Comparison of ENCODE assay signal across 24 cellular contexts in genomic region chr11:44180107-44180506, GRCh38.
DNase-seq lines count a peak whose midpoint lies in the region; ATAC-seq, FAIRE-seq and TF ChIP-seq lines count a peak whose summit lies in the region.
"Had no signal": no experiment of that assay in that cellular context is flagged by ENCODE, and none has a peak within 500 bp of the region (broad histone marks: within the 10 kb centered on the region; RNA-seq: fewer than 3 reads in every experiment).

No MANE protein-coding gene starts in this region.

- no peak for DNase-seq in A549 (ENCODE audit: low read depth in 1 of 2, low spot score in 1 of 2)
- no peak for DNase-seq in A673 (ENCODE audit: low spot score)
- no peak for DNase-seq in WTC11 (ENCODE audit: low spot score)
- no peak for DNase-seq in frontal cortex (ENCODE audit: low spot score in 2 of 2)
- DNase-seq in NCI-H510A treated with DMSO at 0.1 percent for 48 hours (lab: John Stamatoyannopoulos, UW), result no peak
- DNase-seq in GM19238 (ENCODE audit: insufficient read length, low spot score), result no peak
- DNase-seq: ACHN; AML-193; BE2C; Calu3; CD4-positive, alpha-beta T cell; COR-L47; DMS53; DMS79 treated with DMSO at 0.1 percent for 48 hours; GF-D8; GM23248; H7; HCEC 1CT had no signal

- TF ChIP-seq CTCF in A549 (IDR thresholded peaks at IDR 0.05), result no peak
- no peak for TF ChIP-seq CTCF in A673 (conservative IDR thresholded peaks at IDR 0.05; ENCODE audit: low read depth, low read length)
- TF ChIP-seq CTCF in WTC11 (IDR thresholded peaks at IDR 0.05), result no peak

- peaks cover 15% of the 10 kb centered on the region for H3K4me1 Mint-ChIP-seq in WTC11
- H3K4me1 Mint-ChIP-seq: CD14-positive monocyte had no signal

- no peak overlapping the region for H3K4me2 ChIP-seq in A549

- ATAC-seq in A549 (no peak), WTC11 (no peak)

- FAIRE-seq in A549 (lab: Jason Lieb, UNC) (no peak), frontal cortex (lab: Jason Lieb, UNC) (no peak)
- FAIRE-seq: GM12891, GM18507, GM19239, H1 had no signal

- TF ChIP-seq RAD21 in A549 (conservative IDR thresholded peaks at IDR 0.05 in 1 of 2, IDR thresholded peaks at IDR 0.05 in 1 of 2), result no peak

- H3K27me3 Mint-ChIP-seq in WTC11 (ENCODE audit: low read depth), result no peaks in the 10 kb centered on the region
- H3K27me3 Mint-ChIP-seq: CD4-positive, alpha-beta T cell had no signal

- no TSS peak for BruUV-seq in A673 (replicated peaks; lab: Mats Ljungman, UMichigan)

- POLR2A ChIA-PET in A549 (lab: Yijun Ruan, JAX) (no interaction called here), A673 (lab: Charles Lee; ENCODE audit: low non-redundant PET) (interaction anchor here (0.9 kb wide), 1 partner anchor 10 kb away, joined by 4 read pairs; no protein-coding TSS in a partner anchor), WTC11 (lab: Charles Lee) (interaction anchor here (0.6 kb wide), 1 partner anchor 64 kb away, joined by 5 read pairs; no protein-coding TSS in a partner anchor)

- H3K27ac ChIP-seq in A549, result no peak overlapping the region
- H3K27ac ChIP-seq in A673 (ENCODE audit: low read depth, low read length, poor library complexity, severe bottlenecking), result peak overlapping the region; percentile 78
- H3K27ac ChIP-seq: BLaER1 treated with 17β-estradiol and CSF1 and Interleukin-3, amounts not matched to agents 10 nM and 100 nM; GM23248 had no signal

- CTCF ChIA-PET in A549 (lab: Yijun Ruan, JAX), result interaction anchor here (0.8 to 1.2 kb wide), 2 partner anchors 8 to 11 kb away, joined by 3 to 5 read pairs; no protein-coding TSS in a partner anchor
- CTCF ChIA-PET in A673 (lab: Charles Lee), result interaction anchor here (2.4 kb wide), 1 partner anchor 47 kb away, joined by 9 read pairs; no protein-coding TSS in a partner anchor
- CTCF ChIA-PET in WTC11 (lab: Charles Lee), result interaction anchor here (2.7 kb wide), 1 partner anchor 11 kb away, joined by 10 read pairs; no protein-coding TSS in a partner anchor

- intact Hi-C loops in A673 (cut with micrococcal nuclease; ENCODE audit: unreplicated experiment), result no loop called here

- no peaks in the 10 kb centered on the region for H3K4me1 ChIP-seq in A549
- H3K4me1 ChIP-seq in A673 (ENCODE audit: insufficient read depth, low read length, poor library complexity, severe bottlenecking), result peaks cover 74% of the 10 kb centered on the region
- H3K4me1 ChIP-seq: BE2C had no signal

- H3K4me3 Mint-ChIP-seq in WTC11, result no peak overlapping the region
- H3K4me3 Mint-ChIP-seq: CD14-positive monocyte; CD4-positive, alpha-beta T cell had no signal

- 0 out of 2 replicates have a peak overlapping the region, but pooled peaks have one; percentile 43 for H3K27ac Mint-ChIP-seq in WTC11
- H3K27ac Mint-ChIP-seq: CD14-positive monocyte; CD4-positive, alpha-beta T cell had no signal

- H3K4me3 ChIP-seq in A549, result no peak overlapping the region
- H3K4me3 ChIP-seq in A673 (ENCODE audit: low read depth, low read length, poor library complexity, severe bottlenecking), result no peak overlapping the region
- H3K4me3 ChIP-seq: BLaER1 treated with 17β-estradiol and CSF1 and Interleukin-3, amounts not matched to agents 10 nM and 100 nM; GM23248 had no signal

- no peaks in the 10 kb centered on the region for H3K27me3 ChIP-seq in A673 (replicated peaks; ENCODE audit: insufficient read depth, low read depth, low read length, poor library complexity)
- H3K27me3 ChIP-seq: BE2C; BLaER1 treated with 17β-estradiol and CSF1 and Interleukin-3, amounts not matched to agents 10 nM and 100 nM had no signal

- H3K9me3 ChIP-seq in A549, result no peaks in the 10 kb centered on the region
- peaks cover 8% of the 10 kb centered on the region for H3K9me3 ChIP-seq in A673 (ENCODE audit: low read depth, low read length, poor library complexity, severe bottlenecking)
- H3K9me3 ChIP-seq: BE2C; BLaER1 treated with 17β-estradiol and CSF1 and Interleukin-3, amounts not matched to agents 10 nM and 100 nM had no signal

- no peaks in the 10 kb centered on the region for H3K9me3 Mint-ChIP-seq in WTC11
- H3K9me3 Mint-ChIP-seq: CD4-positive, alpha-beta T cell had no signal

- TF ChIP-seq POLR2A in A549 (IDR thresholded peaks at IDR 0.05; ENCODE audit: low read length), result no peak

- H3K36me3 ChIP-seq in A673 (ENCODE audit: insufficient read depth, low read length, poor library complexity, severe bottlenecking), result no peaks in the 10 kb centered on the region
- H3K36me3 ChIP-seq: BE2C had no signal

- WGBS in A549 (ENCODE audit: missing lambda C conversion rate), result 88% methylated on average over 2 of the region's 2 CpGs

- H3K36me3 Mint-ChIP-seq in WTC11, result no peaks in the 10 kb centered on the region

- TF ChIP-seq EP300 in A549 (IDR thresholded peaks at IDR 0.05), result no peak

TF ChIP-seq in A549, 52 proteins besides CTCF, POLR2A, EP300 and RAD21:
- TF ChIP-seq SMC3 (IDR thresholded peaks at IDR 0.05) (no peak), RFX5 (IDR thresholded peaks at IDR 0.05) (no peak), HOXB5 (CRISPR knock-in tag; IDR thresholded peaks at IDR 0.05) (no peak), CBX8 (IDR thresholded peaks at IDR 0.05) (no peak), KDM5A (IDR thresholded peaks at IDR 0.05) (no peak), MAFK (IDR thresholded peaks at IDR 0.05; ENCODE audit: partially characterized antibody) (peak; percentile 57), ZSCAN20 (CRISPR knock-in tag; IDR thresholded peaks at IDR 0.05) (no peak)

TF ChIP-seq in WTC11, 78 proteins besides CTCF, POLR2A, EP300 and RAD21:
- TF ChIP-seq NFYB (CRISPR knock-in tag; conservative IDR thresholded peaks at IDR 0.05; ENCODE audit: low read depth), result no peak
- TF ChIP-seq MLX (CRISPR knock-in tag; IDR thresholded peaks at IDR 0.05), result no peak
- no peak for TF ChIP-seq RELA (CRISPR knock-in tag; IDR thresholded peaks at IDR 0.05; ENCODE audit: borderline replicate concordance)
- no peak for TF ChIP-seq ATF1 (CRISPR knock-in tag; IDR thresholded peaks at IDR 0.05)
